In the genomic region with DNA sequence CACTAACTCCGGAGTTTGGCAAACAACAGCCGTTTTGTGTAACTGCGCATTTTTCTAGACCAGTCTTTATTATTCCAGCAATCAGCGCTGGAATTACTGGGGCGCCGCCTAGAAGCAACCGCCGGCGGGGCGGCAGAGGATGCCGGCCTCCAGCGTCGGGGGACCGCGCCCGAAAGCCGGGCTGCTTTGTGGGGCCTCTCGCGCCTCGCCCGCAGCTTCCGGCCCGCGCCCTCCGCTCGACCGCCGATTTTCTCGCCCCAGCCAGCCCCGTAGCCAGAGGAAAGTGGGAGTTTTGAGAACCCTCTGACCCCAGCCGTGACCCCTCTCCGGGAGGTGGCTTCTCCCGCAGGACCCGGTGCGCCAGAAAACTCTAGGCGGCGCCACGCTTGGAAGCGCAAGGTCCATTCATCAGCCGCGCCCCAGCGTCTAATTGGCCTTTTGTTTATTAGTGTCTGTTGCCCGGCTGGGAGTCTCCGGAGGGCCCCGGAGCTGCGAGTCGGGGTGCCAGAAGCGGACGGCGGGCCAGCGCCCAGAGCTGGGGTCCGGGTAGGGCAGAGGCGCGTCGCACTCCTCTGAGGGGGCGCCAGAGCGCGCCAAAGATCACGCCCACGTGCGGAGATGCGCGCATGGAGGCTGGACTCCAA, we compare ENCODE assay signal across 2 cellular contexts.
TF ChIP-seq lines count a peak whose summit lies in the region.

No MANE protein-coding gene starts in this region.

TF ChIP-seq in Ishikawa, 13 proteins besides CTCF, POLR2A, EP300 and RAD21:
- TF ChIP-seq CREB1 (IDR thresholded peaks at IDR 0.05; ENCODE audit: low read depth) (no peak), ZBTB7A (IDR thresholded peaks at IDR 0.05; ENCODE audit: low read depth) (0 out of 2 replicates have a peak, but pooled peaks have one; percentile 28), TEAD4 (IDR thresholded peaks at IDR 0.05) (peak; percentile 73), TAF1 (IDR thresholded peaks at IDR 0.05; ENCODE audit: low read depth) (no peak), FOXM1 (IDR thresholded peaks at IDR 0.05; ENCODE audit: borderline replicate concordance, low read depth) (peak; percentile 93), EGR1 (IDR thresholded peaks at IDR 0.05) (peak; percentile 79), NFIC (IDR thresholded peaks at IDR 0.05) (peak; percentile 93), YY1 (IDR thresholded peaks at IDR 0.05; ENCODE audit: low read depth) (no peak), TCF12 (IDR thresholded peaks at IDR 0.05; ENCODE audit: low read depth) (peak; percentile 97), CEBPB (IDR thresholded peaks at IDR 0.05) (no peak; the same call in 1 of the 2 replicates)
- TF ChIP-seq, protein P1, sequence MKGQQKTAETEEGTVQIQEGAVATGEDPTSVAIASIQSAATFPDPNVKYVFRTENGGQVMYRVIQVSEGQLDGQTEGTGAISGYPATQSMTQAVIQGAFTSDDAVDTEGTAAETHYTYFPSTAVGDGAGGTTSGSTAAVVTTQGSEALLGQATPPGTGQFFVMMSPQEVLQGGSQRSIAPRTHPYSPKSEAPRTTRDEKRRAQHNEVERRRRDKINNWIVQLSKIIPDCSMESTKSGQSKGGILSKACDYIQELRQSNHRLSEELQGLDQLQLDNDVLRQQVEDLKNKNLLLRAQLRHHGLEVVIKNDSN (IDR thresholded peaks at IDR 0.05) = no peak; the same call in 1 of the 2 replicates
- TF ChIP-seq, protein P2, sequence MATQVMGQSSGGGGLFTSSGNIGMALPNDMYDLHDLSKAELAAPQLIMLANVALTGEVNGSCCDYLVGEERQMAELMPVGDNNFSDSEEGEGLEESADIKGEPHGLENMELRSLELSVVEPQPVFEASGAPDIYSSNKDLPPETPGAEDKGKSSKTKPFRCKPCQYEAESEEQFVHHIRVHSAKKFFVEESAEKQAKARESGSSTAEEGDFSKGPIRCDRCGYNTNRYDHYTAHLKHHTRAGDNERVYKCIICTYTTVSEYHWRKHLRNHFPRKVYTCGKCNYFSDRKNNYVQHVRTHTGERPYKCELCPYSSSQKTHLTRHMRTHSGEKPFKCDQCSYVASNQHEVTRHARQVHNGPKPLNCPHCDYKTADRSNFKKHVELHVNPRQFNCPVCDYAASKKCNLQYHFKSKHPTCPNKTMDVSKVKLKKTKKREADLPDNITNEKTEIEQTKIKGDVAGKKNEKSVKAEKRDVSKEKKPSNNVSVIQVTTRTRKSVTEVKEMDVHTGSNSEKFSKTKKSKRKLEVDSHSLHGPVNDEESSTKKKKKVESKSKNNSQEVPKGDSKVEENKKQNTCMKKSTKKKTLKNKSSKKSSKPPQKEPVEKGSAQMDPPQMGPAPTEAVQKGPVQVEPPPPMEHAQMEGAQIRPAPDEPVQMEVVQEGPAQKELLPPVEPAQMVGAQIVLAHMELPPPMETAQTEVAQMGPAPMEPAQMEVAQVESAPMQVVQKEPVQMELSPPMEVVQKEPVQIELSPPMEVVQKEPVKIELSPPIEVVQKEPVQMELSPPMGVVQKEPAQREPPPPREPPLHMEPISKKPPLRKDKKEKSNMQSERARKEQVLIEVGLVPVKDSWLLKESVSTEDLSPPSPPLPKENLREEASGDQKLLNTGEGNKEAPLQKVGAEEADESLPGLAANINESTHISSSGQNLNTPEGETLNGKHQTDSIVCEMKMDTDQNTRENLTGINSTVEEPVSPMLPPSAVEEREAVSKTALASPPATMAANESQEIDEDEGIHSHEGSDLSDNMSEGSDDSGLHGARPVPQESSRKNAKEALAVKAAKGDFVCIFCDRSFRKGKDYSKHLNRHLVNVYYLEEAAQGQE (IDR thresholded peaks at IDR 0.05; ENCODE audit: low read depth) = no peak
- TF ChIP-seq, protein P3, sequence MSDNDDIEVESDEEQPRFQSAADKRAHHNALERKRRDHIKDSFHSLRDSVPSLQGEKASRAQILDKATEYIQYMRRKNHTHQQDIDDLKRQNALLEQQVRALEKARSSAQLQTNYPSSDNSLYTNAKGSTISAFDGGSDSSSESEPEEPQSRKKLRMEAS (IDR thresholded peaks at IDR 0.05) = peak; percentile 93

TF ChIP-seq in HepG2, 621 proteins besides CTCF, POLR2A, EP300 and RAD21:
- TF ChIP-seq PHF5A (CRISPR knock-in tag; IDR thresholded peaks at IDR 0.05; ENCODE audit: low read depth, unreplicated experiment) (no peak), DMAP1 (CRISPR knock-in tag; IDR thresholded peaks at IDR 0.05) (no peak), NPAS2 (CRISPR knock-in tag; IDR thresholded peaks at IDR 0.05; ENCODE audit: borderline replicate concordance) (no peak), RELA (CRISPR knock-in tag; IDR thresholded peaks at IDR 0.05) (no peak), CHD4 (IDR thresholded peaks at IDR 0.05; ENCODE audit: borderline replicate concordance, low read length) (no peak), REXO4 (CRISPR knock-in tag; IDR thresholded peaks at IDR 0.05; ENCODE audit: borderline replicate concordance) (no peak), ZFP41 (CRISPR knock-in tag; IDR thresholded peaks at IDR 0.05; ENCODE audit: borderline replicate concordance) (no peak), ZNF260 (CRISPR knock-in tag; IDR thresholded peaks at IDR 0.05; ENCODE audit: borderline replicate concordance, low read depth) (no peak), PLRG1 (conservative IDR thresholded peaks at IDR 0.05) (no peak), NCOA5 (CRISPR knock-in tag; IDR thresholded peaks at IDR 0.05) (no peak)
- TF ChIP-seq, protein P4, sequence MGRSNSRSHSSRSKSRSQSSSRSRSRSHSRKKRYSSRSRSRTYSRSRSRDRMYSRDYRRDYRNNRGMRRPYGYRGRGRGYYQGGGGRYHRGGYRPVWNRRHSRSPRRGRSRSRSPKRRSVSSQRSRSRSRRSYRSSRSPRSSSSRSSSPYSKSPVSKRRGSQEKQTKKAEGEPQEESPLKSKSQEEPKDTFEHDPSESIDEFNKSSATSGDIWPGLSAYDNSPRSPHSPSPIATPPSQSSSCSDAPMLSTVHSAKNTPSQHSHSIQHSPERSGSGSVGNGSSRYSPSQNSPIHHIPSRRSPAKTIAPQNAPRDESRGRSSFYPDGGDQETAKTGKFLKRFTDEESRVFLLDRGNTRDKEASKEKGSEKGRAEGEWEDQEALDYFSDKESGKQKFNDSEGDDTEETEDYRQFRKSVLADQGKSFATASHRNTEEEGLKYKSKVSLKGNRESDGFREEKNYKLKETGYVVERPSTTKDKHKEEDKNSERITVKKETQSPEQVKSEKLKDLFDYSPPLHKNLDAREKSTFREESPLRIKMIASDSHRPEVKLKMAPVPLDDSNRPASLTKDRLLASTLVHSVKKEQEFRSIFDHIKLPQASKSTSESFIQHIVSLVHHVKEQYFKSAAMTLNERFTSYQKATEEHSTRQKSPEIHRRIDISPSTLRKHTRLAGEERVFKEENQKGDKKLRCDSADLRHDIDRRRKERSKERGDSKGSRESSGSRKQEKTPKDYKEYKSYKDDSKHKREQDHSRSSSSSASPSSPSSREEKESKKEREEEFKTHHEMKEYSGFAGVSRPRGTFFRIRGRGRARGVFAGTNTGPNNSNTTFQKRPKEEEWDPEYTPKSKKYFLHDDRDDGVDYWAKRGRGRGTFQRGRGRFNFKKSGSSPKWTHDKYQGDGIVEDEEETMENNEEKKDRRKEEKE (IDR thresholded peaks at IDR 0.05) = no peak
- TF ChIP-seq, protein P5, sequence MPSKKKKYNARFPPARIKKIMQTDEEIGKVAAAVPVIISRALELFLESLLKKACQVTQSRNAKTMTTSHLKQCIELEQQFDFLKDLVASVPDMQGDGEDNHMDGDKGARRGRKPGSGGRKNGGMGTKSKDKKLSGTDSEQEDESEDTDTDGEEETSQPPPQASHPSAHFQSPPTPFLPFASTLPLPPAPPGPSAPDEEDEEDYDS (CRISPR knock-in tag; IDR thresholded peaks at IDR 0.05) = no peak
- TF ChIP-seq, protein P6, sequence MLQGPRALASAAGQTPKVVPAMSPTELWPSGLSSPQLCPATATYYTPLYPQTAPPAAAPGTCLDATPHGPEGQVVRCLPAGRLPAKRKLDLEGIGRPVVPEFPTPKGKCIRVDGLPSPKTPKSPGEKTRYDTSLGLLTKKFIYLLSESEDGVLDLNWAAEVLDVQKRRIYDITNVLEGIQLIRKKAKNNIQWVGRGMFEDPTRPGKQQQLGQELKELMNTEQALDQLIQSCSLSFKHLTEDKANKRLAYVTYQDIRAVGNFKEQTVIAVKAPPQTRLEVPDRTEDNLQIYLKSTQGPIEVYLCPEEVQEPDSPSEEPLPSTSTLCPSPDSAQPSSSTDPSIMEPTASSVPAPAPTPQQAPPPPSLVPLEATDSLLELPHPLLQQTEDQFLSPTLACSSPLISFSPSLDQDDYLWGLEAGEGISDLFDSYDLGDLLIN (CRISPR knock-in tag; IDR thresholded peaks at IDR 0.05; ENCODE audit: borderline replicate concordance) = no peak
- TF ChIP-seq, protein P7, sequence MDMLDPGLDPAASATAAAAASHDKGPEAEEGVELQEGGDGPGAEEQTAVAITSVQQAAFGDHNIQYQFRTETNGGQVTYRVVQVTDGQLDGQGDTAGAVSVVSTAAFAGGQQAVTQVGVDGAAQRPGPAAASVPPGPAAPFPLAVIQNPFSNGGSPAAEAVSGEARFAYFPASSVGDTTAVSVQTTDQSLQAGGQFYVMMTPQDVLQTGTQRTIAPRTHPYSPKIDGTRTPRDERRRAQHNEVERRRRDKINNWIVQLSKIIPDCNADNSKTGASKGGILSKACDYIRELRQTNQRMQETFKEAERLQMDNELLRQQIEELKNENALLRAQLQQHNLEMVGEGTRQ (IDR thresholded peaks at IDR 0.05; ENCODE audit: low read depth, low read length) = no peak
- TF ChIP-seq, protein P7 (CRISPR knock-in tag; IDR thresholded peaks at IDR 0.05; ENCODE audit: borderline replicate concordance) = no peak
TF ChIP-seq in HepG2: peak in this region for 0.
